In the genomic region with DNA sequence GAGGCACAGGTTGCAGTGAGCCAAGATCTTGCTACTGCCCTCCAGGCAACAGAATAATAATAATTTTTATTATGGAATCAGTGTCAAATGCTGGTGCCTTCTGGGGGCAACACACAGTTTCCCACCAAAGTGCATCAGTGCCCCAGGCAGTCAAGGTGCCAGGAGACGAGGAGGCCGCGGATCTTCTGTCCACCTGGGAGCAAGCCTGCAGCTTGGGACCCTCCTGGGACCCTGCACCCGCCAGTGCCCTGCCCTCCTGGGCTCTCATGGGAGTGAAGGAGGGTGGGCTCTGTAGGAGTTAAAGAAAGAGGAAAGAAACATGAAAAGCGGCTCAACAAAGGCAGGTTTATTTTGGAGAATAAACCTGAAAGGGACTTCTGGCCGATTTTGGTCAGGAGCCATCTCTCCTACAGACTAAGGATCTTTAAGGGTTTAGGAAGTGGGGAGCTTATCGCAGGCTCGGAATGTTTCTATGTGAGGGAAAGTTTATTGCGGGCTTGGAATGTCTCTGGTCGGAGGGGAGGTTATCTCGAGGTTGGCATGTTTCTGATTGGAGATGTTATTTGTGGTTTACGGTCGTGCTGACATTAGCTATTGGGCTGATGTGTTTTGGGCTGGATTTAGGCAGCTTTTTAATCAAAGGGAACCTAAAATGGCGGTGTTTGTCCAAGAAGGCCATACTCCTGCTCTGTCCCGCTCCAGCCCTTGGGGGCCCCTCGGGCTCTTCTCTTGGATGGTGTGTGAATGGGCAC, we compare ENCODE assay signal across 2 cellular contexts.
TF ChIP-seq lines count a peak whose summit lies in the region.

No MANE protein-coding gene starts in this region.

TF ChIP-seq in A549, 52 proteins besides CTCF, POLR2A, EP300 and RAD21:
- TF ChIP-seq MAZ (IDR thresholded peaks at IDR 0.05; ENCODE audit: borderline replicate concordance, low read depth, low read length): no peak
- TF ChIP-seq CBX2 (IDR thresholded peaks at IDR 0.05; ENCODE audit: borderline replicate concordance, low read depth): no peak

TF ChIP-seq in GM23338, 12 proteins besides CTCF, POLR2A, EP300 and RAD21:
- TF ChIP-seq, protein P1, sequence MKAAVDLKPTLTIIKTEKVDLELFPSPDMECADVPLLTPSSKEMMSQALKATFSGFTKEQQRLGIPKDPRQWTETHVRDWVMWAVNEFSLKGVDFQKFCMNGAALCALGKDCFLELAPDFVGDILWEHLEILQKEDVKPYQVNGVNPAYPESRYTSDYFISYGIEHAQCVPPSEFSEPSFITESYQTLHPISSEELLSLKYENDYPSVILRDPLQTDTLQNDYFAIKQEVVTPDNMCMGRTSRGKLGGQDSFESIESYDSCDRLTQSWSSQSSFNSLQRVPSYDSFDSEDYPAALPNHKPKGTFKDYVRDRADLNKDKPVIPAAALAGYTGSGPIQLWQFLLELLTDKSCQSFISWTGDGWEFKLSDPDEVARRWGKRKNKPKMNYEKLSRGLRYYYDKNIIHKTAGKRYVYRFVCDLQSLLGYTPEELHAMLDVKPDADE (IDR thresholded peaks at IDR 0.05): no peak
- TF ChIP-seq JUNB (IDR thresholded peaks at IDR 0.05; ENCODE audit: unreplicated experiment): no peak
- TF ChIP-seq ZNF331 (CRISPR knock-in tag; IDR thresholded peaks at IDR 0.05; ENCODE audit: low read depth): no peak
- no peak for TF ChIP-seq EZH2 (IDR thresholded peaks at IDR 0.05; ENCODE audit: low read depth, unreplicated experiment)
- TF ChIP-seq EZH2phosphoT487 (IDR thresholded peaks at IDR 0.05; ENCODE audit: unreplicated experiment): no peak
- TF ChIP-seq, protein P2, sequence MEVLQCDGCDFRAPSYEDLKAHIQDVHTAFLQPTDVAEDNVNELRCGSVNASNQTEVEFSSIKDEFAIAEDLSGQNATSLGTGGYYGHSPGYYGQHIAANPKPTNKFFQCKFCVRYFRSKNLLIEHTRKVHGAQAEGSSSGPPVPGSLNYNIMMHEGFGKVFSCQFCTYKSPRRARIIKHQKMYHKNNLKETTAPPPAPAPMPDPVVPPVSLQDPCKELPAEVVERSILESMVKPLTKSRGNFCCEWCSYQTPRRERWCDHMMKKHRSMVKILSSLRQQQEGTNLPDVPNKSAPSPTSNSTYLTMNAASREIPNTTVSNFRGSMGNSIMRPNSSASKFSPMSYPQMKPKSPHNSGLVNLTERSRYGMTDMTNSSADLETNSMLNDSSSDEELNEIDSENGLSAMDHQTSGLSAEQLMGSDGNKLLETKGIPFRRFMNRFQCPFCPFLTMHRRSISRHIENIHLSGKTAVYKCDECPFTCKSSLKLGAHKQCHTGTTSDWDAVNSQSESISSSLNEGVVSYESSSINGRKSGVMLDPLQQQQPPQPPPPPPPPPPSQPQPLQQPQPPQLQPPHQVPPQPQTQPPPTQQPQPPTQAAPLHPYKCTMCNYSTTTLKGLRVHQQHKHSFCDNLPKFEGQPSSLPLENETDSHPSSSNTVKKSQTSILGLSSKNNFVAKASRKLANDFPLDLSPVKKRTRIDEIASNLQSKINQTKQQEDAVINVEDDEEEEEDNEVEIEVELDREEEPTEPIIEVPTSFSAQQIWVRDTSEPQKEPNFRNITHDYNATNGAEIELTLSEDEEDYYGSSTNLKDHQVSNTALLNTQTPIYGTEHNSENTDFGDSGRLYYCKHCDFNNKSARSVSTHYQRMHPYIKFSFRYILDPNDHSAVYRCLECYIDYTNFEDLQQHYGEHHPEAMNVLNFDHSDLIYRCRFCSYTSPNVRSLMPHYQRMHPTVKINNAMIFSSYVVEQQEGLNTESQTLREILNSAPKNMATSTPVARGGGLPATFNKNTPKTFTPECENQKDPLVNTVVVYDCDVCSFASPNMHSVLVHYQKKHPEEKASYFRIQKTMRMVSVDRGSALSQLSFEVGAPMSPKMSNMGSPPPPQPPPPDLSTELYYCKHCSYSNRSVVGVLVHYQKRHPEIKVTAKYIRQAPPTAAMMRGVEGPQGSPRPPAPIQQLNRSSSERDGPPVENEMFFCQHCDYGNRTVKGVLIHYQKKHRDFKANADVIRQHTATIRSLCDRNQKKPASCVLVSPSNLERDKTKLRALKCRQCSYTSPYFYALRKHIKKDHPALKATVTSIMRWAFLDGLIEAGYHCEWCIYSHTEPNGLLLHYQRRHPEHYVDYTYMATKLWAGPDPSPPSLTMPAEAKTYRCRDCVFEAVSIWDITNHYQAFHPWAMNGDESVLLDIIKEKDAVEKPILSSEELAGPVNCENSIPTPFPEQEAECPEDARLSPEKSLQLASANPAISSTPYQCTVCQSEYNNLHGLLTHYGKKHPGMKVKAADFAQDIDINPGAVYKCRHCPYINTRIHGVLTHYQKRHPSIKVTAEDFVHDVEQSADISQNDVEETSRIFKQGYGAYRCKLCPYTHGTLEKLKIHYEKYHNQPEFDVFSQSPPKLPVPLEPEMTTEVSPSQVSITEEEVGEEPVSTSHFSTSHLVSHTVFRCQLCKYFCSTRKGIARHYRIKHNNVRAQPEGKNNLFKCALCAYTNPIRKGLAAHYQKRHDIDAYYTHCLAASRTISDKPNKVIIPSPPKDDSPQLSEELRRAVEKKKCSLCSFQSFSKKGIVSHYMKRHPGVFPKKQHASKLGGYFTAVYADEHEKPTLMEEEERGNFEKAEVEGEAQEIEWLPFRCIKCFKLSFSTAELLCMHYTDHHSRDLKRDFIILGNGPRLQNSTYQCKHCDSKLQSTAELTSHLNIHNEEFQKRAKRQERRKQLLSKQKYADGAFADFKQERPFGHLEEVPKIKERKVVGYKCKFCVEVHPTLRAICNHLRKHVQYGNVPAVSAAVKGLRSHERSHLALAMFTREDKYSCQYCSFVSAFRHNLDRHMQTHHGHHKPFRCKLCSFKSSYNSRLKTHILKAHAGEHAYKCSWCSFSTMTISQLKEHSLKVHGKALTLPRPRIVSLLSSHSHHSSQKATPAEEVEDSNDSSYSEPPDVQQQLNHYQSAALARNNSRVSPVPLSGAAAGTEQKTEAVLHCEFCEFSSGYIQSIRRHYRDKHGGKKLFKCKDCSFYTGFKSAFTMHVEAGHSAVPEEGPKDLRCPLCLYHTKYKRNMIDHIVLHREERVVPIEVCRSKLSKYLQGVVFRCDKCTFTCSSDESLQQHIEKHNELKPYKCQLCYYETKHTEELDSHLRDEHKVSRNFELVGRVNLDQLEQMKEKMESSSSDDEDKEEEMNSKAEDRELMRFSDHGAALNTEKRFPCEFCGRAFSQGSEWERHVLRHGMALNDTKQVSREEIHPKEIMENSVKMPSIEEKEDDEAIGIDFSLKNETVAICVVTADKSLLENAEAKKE (CRISPR knock-in tag; IDR thresholded peaks at IDR 0.05): no peak
- TF ChIP-seq CREB1 (CRISPR knock-in tag; IDR thresholded peaks at IDR 0.05; ENCODE audit: low read depth): no peak
- TF ChIP-seq POLR2AphosphoS5 (IDR thresholded peaks at IDR 0.05; ENCODE audit: low read depth): no peak
- no peak for TF ChIP-seq STAT1 (IDR thresholded peaks at IDR 0.05; ENCODE audit: unreplicated experiment)
- TF ChIP-seq NANOG (IDR thresholded peaks at IDR 0.05; ENCODE audit: borderline replicate concordance): no peak
- no peak for TF ChIP-seq ZNF114 (CRISPR knock-in tag; IDR thresholded peaks at IDR 0.05)
